8 cellular contexts compared by ENCODE assay signal in the genomic region with DNA sequence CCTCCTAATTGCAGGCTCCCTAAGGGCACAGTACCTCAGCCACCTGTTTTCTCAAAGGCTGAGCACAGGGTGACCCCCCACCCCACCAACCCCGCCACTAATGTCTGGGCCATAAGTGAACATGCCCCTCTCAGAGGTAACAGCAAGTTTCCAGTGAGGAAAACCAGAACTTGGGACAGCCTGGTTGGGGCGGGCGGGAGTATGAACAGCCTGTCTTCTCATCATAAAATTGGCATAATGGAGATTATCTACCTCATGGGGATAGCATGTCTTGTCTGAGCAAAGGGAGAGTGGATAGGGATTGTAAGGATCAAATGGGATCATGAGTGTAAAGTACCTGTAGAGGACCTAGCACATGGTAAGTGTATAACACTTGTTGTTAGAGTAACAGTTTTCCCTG. TPM values are rescaled to one million over a fixed set of nuclear protein-coding genes. Genes with fewer than 3 reads are reported as not detected.
DNase-seq lines count a peak whose midpoint lies in the region; ATAC-seq, FAIRE-seq and TF ChIP-seq lines count a peak whose summit lies in the region.
"Not testable (repeated sequence)": the region's sequence is repeated elsewhere in the genome, so short reads cannot be mapped to it uniquely, and the experiment has no call there.

No MANE protein-coding gene starts in this region.

- H3K9me3 ChIP-seq in A549; Karpas-422 (ENCODE audit: low read length): not testable (repeated sequence)

- H3K4me1 Mint-ChIP-seq in activated CD4-positive, alpha-beta T cell treated with anti-CD3 and anti-CD28 coated beads, Interleukin-2, amount 10 ng/mL, durations not matched to agents 7 days and 5 days: peaks cover 25% of the 10 kb centered on the region
- H3K4me1 Mint-ChIP-seq in activated naive CD4-positive, alpha-beta T cell treated with anti-CD3 and anti-CD28 coated beads, Interleukin-2, amount 10 ng/mL, durations not matched to agents 7 days and 5 days: peaks cover 30% of the 10 kb centered on the region
- not testable (repeated sequence) for H3K4me1 Mint-ChIP-seq in mesothelial cell of epicardium

- intact Hi-C loops in posterior vena cava (cut with DNase I): loop anchor here in 1 of 2 donors (10.0 kb wide), 1 partner anchor 47 kb away; no protein-coding TSS in a partner anchor

- H3K9me3 Mint-ChIP-seq in activated CD4-positive, alpha-beta T cell treated with anti-CD3 and anti-CD28 coated beads, Interleukin-2, amount 10 ng/mL, durations not matched to agents 7 days and 5 days; activated naive CD4-positive, alpha-beta T cell treated with anti-CD3 and anti-CD28 coated beads, Interleukin-2, amount 10 ng/mL, durations not matched to agents 7 days and 5 days; mesothelial cell of epicardium: not testable (repeated sequence)

- H3K4me1 ChIP-seq in A549: not testable (repeated sequence)
- H3K4me1 ChIP-seq in Karpas-422 (ENCODE audit: low read length): peaks cover 31% of the 10 kb centered on the region

- not testable (repeated sequence) for H3K4me2 ChIP-seq in A549
- H3K4me2 ChIP-seq in Karpas-422 (ENCODE audit: low read depth, low read length, poor library complexity, severe bottlenecking): peak overlapping the region; percentile 42

- TF ChIP-seq EP300 in A549 (IDR thresholded peaks at IDR 0.05): not testable (repeated sequence)

- H3K27ac Mint-ChIP-seq in activated CD4-positive, alpha-beta T cell treated with anti-CD3 and anti-CD28 coated beads, Interleukin-2, amount 10 ng/mL, durations not matched to agents 7 days and 5 days; activated naive CD4-positive, alpha-beta T cell treated with anti-CD3 and anti-CD28 coated beads, Interleukin-2, amount 10 ng/mL, durations not matched to agents 7 days and 5 days; mesothelial cell of epicardium: not testable (repeated sequence)

- ATAC-seq in A549: not testable (repeated sequence)

- POLR2A ChIA-PET in A549 (lab: Yijun Ruan, JAX); activated CD4-positive, alpha-beta T cell treated with anti-CD3 and anti-CD28 coated beads, Interleukin-2, amount 10 ng/mL, durations not matched to agents 7 days and 5 days (lab: Charles Lee): not testable (repeated sequence)

- H3K27ac ChIP-seq in A549: not testable (repeated sequence)
- H3K27ac ChIP-seq in Karpas-422 (ENCODE audit: low read length): peak overlapping the region; percentile 79

- WGBS in A549 (ENCODE audit: missing lambda C conversion rate): 96% methylated on average over 3 of the region's 3 CpGs

- not testable (repeated sequence) for TF ChIP-seq POLR2A in A549 (IDR thresholded peaks at IDR 0.05; ENCODE audit: low read length)

- not testable (repeated sequence) for H3K27me3 ChIP-seq in Karpas-422 (ENCODE audit: low read length); bronchial epithelial cell (ENCODE audit: control insufficient read depth, insufficient read depth, low read length)

- peaks cover 27% of the 10 kb centered on the region for H3K36me3 Mint-ChIP-seq in activated CD4-positive, alpha-beta T cell treated with anti-CD3 and anti-CD28 coated beads, Interleukin-2, amount 10 ng/mL, durations not matched to agents 7 days and 5 days (ENCODE audit: low read depth)
- peaks cover 30% of the 10 kb centered on the region for H3K36me3 Mint-ChIP-seq in activated naive CD4-positive, alpha-beta T cell treated with anti-CD3 and anti-CD28 coated beads, Interleukin-2, amount 10 ng/mL, durations not matched to agents 7 days and 5 days
- peaks cover 12% of the 10 kb centered on the region for H3K36me3 Mint-ChIP-seq in mesothelial cell of epicardium

- not testable (repeated sequence) for H4K20me1 ChIP-seq in Karpas-422 (ENCODE audit: insufficient read depth, low read depth, low read length)

- TF ChIP-seq RAD21 in A549 (conservative IDR thresholded peaks at IDR 0.05 in 1 of 2, IDR thresholded peaks at IDR 0.05 in 1 of 2): not testable (repeated sequence)

- H3K36me3 ChIP-seq in Karpas-422 (ENCODE audit: insufficient read depth, low read length) (peaks cover 27% of the 10 kb centered on the region), bronchial epithelial cell (ENCODE audit: control insufficient read depth, insufficient read depth, low read length) (peaks cover 13% of the 10 kb centered on the region)

- not testable (repeated sequence) for DNase-seq in A549 (ENCODE audit: low read depth in 1 of 2, low spot score in 1 of 2); D721Med (ENCODE audit: insufficient read length, low spot score); Karpas-422; activated CD4-positive, alpha-beta T cell treated with anti-CD3 and anti-CD28 coated beads, Interleukin-2, amount 10 ng/mL, durations not matched to agents 7 days and 5 days; activated naive CD4-positive, alpha-beta T cell treated with anti-CD3 and anti-CD28 coated beads, Interleukin-2, amount 10 ng/mL, durations not matched to agents 7 days and 5 days; bronchial epithelial cell (ENCODE audit: low read depth); mesothelial cell of epicardium (ENCODE audit: low spot score in 2 of 2, unreplicated experiment in 2 of 2)
- peak; percentile 48 for DNase-seq in posterior vena cava (ENCODE audit: low spot score)

- H3K79me2 ChIP-seq in Karpas-422 (ENCODE audit: low read length): peaks cover 25% of the 10 kb centered on the region

- peak overlapping the region; percentile 37; the same call in 1 of the 2 replicates for H3K9ac ChIP-seq in Karpas-422 (ENCODE audit: low read length)

- H3K4me3 ChIP-seq in A549; bronchial epithelial cell (ENCODE audit: low read depth, low read length): not testable (repeated sequence)
- 0 out of 2 replicates have a peak overlapping the region, but pooled peaks have one; percentile 13 for H3K4me3 ChIP-seq in Karpas-422 (ENCODE audit: low read length)

- H3K27me3 Mint-ChIP-seq in activated CD4-positive, alpha-beta T cell treated with anti-CD3 and anti-CD28 coated beads, Interleukin-2, amount 10 ng/mL, durations not matched to agents 7 days and 5 days; activated naive CD4-positive, alpha-beta T cell treated with anti-CD3 and anti-CD28 coated beads, Interleukin-2, amount 10 ng/mL, durations not matched to agents 7 days and 5 days; mesothelial cell of epicardium (ENCODE audit: low read depth): not testable (repeated sequence)

- not testable (repeated sequence) for H2AFZ ChIP-seq in Karpas-422 (ENCODE audit: low read length)

- H3K4me3 Mint-ChIP-seq in activated CD4-positive, alpha-beta T cell treated with anti-CD3 and anti-CD28 coated beads, Interleukin-2, amount 10 ng/mL, durations not matched to agents 7 days and 5 days: peak overlapping the region; percentile 50
- H3K4me3 Mint-ChIP-seq in activated naive CD4-positive, alpha-beta T cell treated with anti-CD3 and anti-CD28 coated beads, Interleukin-2, amount 10 ng/mL, durations not matched to agents 7 days and 5 days: peak overlapping the region; percentile 40
- H3K4me3 Mint-ChIP-seq in mesothelial cell of epicardium: peak overlapping the region; percentile 34

- TF ChIP-seq CTCF in A549 (IDR thresholded peaks at IDR 0.05); D721Med (IDR thresholded peaks at IDR 0.05; ENCODE audit: insufficient read depth, missing control alignments); bronchial epithelial cell (IDR thresholded peaks at IDR 0.05; ENCODE audit: insufficient read depth, low read length, severe bottlenecking); mesothelial cell of epicardium (IDR thresholded peaks at IDR 0.05; ENCODE audit: unreplicated experiment): not testable (repeated sequence)

- CTCF ChIA-PET in A549 (lab: Yijun Ruan, JAX): not testable (repeated sequence)
- CTCF ChIA-PET in activated CD4-positive, alpha-beta T cell treated with anti-CD3 and anti-CD28 coated beads, Interleukin-2, amount 10 ng/mL, durations not matched to agents 7 days and 5 days (lab: Charles Lee): interaction anchor here (1.2 to 1.4 kb wide), 2 partner anchors 45 to 78 kb away, joined by 3 read pairs; a partner anchor contains a TSS
- CTCF ChIA-PET in activated naive CD4-positive, alpha-beta T cell treated with anti-CD3 and anti-CD28 coated beads, Interleukin-2, amount 10 ng/mL, durations not matched to agents 7 days and 5 days (lab: Charles Lee): interaction anchor here (1.5 kb wide), 1 partner anchor 203 kb away, joined by 3 read pairs; no protein-coding TSS in a partner anchor

- FAIRE-seq in A549 (lab: Jason Lieb, UNC) (peak; percentile 28), D721Med (lab: Jason Lieb, UNC) (peak; percentile 11), bronchial epithelial cell (lab: Jason Lieb, UNC) (peak; percentile 82)

- not testable (repeated sequence) for H3K9me2 ChIP-seq in Karpas-422 (replicated peaks; ENCODE audit: insufficient read depth, low read length)

RNA-seq across cellular contexts. Expression of a gene that starts 2.3 kb away (rescaled TPM):
- polyA plus RNA-seq in A549 (2011; rRNA removed) (87.6 and 119 TPM in 2 replicates), A549 (2017; fragmentation: RNase III; extraction: RNeasy Plus Mini Kit Qiagen cat#74134 plus additional on column Dnase treatment) (173 to 188 TPM (median 180 TPM) in 3 replicates)
- polyA plus RNA-seq in A549 (2012; cell fraction: cytosol; rRNA removed): 258 and 347 TPM in 2 replicates
- 232 and 360 TPM in 2 replicates for polyA plus RNA-seq in A549 (2012; cell fraction: nucleus; rRNA removed)
- 17.2 and 19.7 TPM in 2 replicates for polyA minus RNA-seq in A549 (2011; rRNA and poly(A)+ RNA removed)
- total RNA-seq in Karpas-422 (2014; rRNA removed; shearing (Covaris generic); ENCODE audit: low replicate concordance): 372 and 428 TPM in 2 replicates
- total RNA-seq in activated CD4-positive, alpha-beta T cell treated with anti-CD3 and anti-CD28 coated beads, Interleukin-2, amount 10 ng/mL, durations not matched to agents 7 days and 5 days: 100 to 1,000 TPM; 117 to 129 TPM
- total RNA-seq in bronchial epithelial cell (41.1 and 59.9 TPM in 2 replicates), mesothelial cell of epicardium (80.0 to 85.3 TPM (median 80.3 TPM) in 3 replicates), posterior vena cava (10 to 100 TPM; 48.5 to 50.3 TPM)

RNA-seq across cellular contexts. Expression of a gene that starts 5.2 kb away (rescaled TPM):
- polyA plus RNA-seq in A549 (2011; rRNA removed): 2.1 and 2.8 TPM in 2 replicates
- polyA plus RNA-seq in A549 (2012; cell fraction: cytosol; rRNA removed): 3.6 and 4.1 TPM in 2 replicates
- 3.3 and 5.0 TPM in 2 replicates for polyA plus RNA-seq in A549 (2012; cell fraction: nucleus; rRNA removed)
- polyA plus RNA-seq in A549 (2017; fragmentation: RNase III; extraction: RNeasy Plus Mini Kit Qiagen cat#74134 plus additional on column Dnase treatment): 2.5 to 3.2 TPM (median 2.7 TPM) in 3 replicates
- polyA minus RNA-seq in A549 (2011; rRNA and poly(A)+ RNA removed): 5.0 and 7.0 TPM in 2 replicates
- 5.2 and 6.0 TPM in 2 replicates for total RNA-seq in Karpas-422 (2014; rRNA removed; shearing (Covaris generic); ENCODE audit: low replicate concordance)
- 1 to 10 TPM; 3.3 to 3.4 TPM for total RNA-seq in activated CD4-positive, alpha-beta T cell treated with anti-CD3 and anti-CD28 coated beads, Interleukin-2, amount 10 ng/mL, durations not matched to agents 7 days and 5 days
- total RNA-seq in bronchial epithelial cell: under 0.01 and 1.2 TPM in 2 replicates
- not detected in 3 replicates for total RNA-seq in mesothelial cell of epicardium
- 1 to 10 TPM in 1 of 2 donors, under 1 TPM in 1; 0.90 to 1.7 TPM for total RNA-seq in posterior vena cava

RNA-seq across cellular contexts. Expression of a gene that starts 8.0 kb away (rescaled TPM):
- polyA plus RNA-seq in A549 (2011; rRNA removed) (not detected in 2 replicates), A549 (2017; fragmentation: RNase III; extraction: RNeasy Plus Mini Kit Qiagen cat#74134 plus additional on column Dnase treatment) (0.13 to 0.17 TPM (median 0.14 TPM) in 3 replicates)
- polyA plus RNA-seq in A549 (2012; cell fraction: cytosol; rRNA removed): 0.09 and 0.22 TPM in 2 replicates
- polyA plus RNA-seq in A549 (2012; cell fraction: nucleus; rRNA removed): 0.26 TPM in 1 of 2 replicates, not detected in the other
- polyA minus RNA-seq in A549 (2011; rRNA and poly(A)+ RNA removed): not detected in 2 replicates
- total RNA-seq in Karpas-422 (2014; rRNA removed; shearing (Covaris generic); ENCODE audit: low replicate concordance): not detected in 2 replicates
- not detected for total RNA-seq in activated CD4-positive, alpha-beta T cell treated with anti-CD3 and anti-CD28 coated beads, Interleukin-2, amount 10 ng/mL, durations not matched to agents 7 days and 5 days
- total RNA-seq in bronchial epithelial cell (not detected in 2 replicates), mesothelial cell of epicardium (0.29 TPM in 1 of 3 replicates, not detected in the others), posterior vena cava (1 to 10 TPM; 1.2 to 3.9 TPM)

RNA-seq across cellular contexts. Expression of a gene that starts 10.9 kb away (rescaled TPM):
- 0.30 and 0.50 TPM in 2 replicates for polyA plus RNA-seq in A549 (2011; rRNA removed)
- polyA plus RNA-seq in A549 (2012; cell fraction: cytosol; rRNA removed): 0.79 and 1.1 TPM in 2 replicates
- 1.2 and 2.1 TPM in 2 replicates for polyA plus RNA-seq in A549 (2012; cell fraction: nucleus; rRNA removed)
- 0.11 to 0.30 TPM in 2 of 3 replicates, not detected in the other for polyA plus RNA-seq in A549 (2017; fragmentation: RNase III; extraction: RNeasy Plus Mini Kit Qiagen cat#74134 plus additional on column Dnase treatment)
- 0.25 and 0.39 TPM in 2 replicates for polyA minus RNA-seq in A549 (2011; rRNA and poly(A)+ RNA removed)
- not detected in 2 replicates for total RNA-seq in Karpas-422 (2014; rRNA removed; shearing (Covaris generic); ENCODE audit: low replicate concordance)
- not detected for total RNA-seq in activated CD4-positive, alpha-beta T cell treated with anti-CD3 and anti-CD28 coated beads, Interleukin-2, amount 10 ng/mL, durations not matched to agents 7 days and 5 days
- total RNA-seq in bronchial epithelial cell: 0.79 and 0.90 TPM in 2 replicates
- total RNA-seq in mesothelial cell of epicardium: 3.6 to 3.7 TPM (median 3.7 TPM) in 3 replicates
- 10 to 100 TPM in 1 of 2 donors, 1 to 10 TPM in 1; 5.6 to 13.1 TPM for total RNA-seq in posterior vena cava

RNA-seq across cellular contexts. Expression of a gene that starts 33.3 kb away (rescaled TPM):
- polyA plus RNA-seq in A549 (2011; rRNA removed) (not detected in 2 replicates), A549 (2017; fragmentation: RNase III; extraction: RNeasy Plus Mini Kit Qiagen cat#74134 plus additional on column Dnase treatment) (not detected in 3 replicates)
- not detected in 2 replicates for polyA plus RNA-seq in A549 (2012; cell fraction: cytosol; rRNA removed)
- not detected in 2 replicates for polyA plus RNA-seq in A549 (2012; cell fraction: nucleus; rRNA removed)
- not detected in 2 replicates for polyA minus RNA-seq in A549 (2011; rRNA and poly(A)+ RNA removed)
- not detected in 2 replicates for total RNA-seq in Karpas-422 (2014; rRNA removed; shearing (Covaris generic); ENCODE audit: low replicate concordance)
- total RNA-seq in activated CD4-positive, alpha-beta T cell treated with anti-CD3 and anti-CD28 coated beads, Interleukin-2, amount 10 ng/mL, durations not matched to agents 7 days and 5 days: not detected
- total RNA-seq in bronchial epithelial cell (not detected in 2 replicates), mesothelial cell of epicardium (not detected in 3 replicates), posterior vena cava (not detected)
